Comparison of ENCODE assay signal across 25 cellular contexts in the genomic region with DNA sequence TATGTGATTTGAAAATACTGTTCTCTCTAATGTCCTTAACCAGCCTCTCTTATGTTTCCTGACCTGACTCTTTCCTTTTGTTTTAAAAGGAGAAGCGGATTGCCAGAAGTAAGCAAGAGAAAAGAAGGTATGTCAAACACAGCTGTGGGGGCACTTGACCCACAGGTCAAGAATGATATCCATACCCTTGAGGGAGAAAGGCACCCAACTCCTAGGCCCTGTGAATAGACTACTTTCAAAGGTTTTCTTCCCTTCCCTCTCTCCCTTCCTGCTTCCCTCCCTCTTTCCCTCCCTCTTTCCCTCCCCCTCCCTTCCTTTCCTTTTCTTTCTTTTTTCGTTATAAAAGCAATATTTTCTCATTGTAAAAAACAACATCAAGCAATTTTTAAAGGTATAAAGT.
"Had no signal": no experiment of that assay in that cellular context is flagged by ENCODE, and none has a peak within 500 bp of the region (broad histone marks: within the 10 kb centered on the region; RNA-seq: fewer than 3 reads in every experiment).

No MANE protein-coding gene starts in this region.

- H3K4me2 ChIP-seq: KMS-11, SK-N-SH had no signal

- H3K9ac ChIP-seq: KMS-11, SK-N-SH had no signal

- DNase-seq: Kasumi-1, MV-4-11, NCI-H1048, NCI-H1105, NCI-H1417 treated with DMSO at 0.1 percent for 48 hours, NCI-H146, NCI-H1694 treated with DMSO at 0.1 percent for 48 hours, NCI-H1930, NCI-H2081 treated with DMSO at 0.1 percent for 48 hours, NCI-H2171, NCI-H226, NCI-H446, NCI-H510A, NCI-H524 treated with DMSO at 0.1 percent for 48 hours, NCI-H69, NCI-H774, PC-3, SHP77, SK-N-SH, SW 1271 had no signal

- H3K36me3 Mint-ChIP-seq: IgD-negative memory B cell had no signal

- FAIRE-seq: K562 had no signal

- H3K4me1 Mint-ChIP-seq: IgD-negative memory B cell had no signal

- H3K4me3 Mint-ChIP-seq: IgD-negative memory B cell had no signal

- H3K27ac ChIP-seq: KMS-11, RWPE1 had no signal

- H3K9me3 ChIP-seq: SK-N-SH had no signal

- ATAC-seq: K562, Panc1, PC-3 had no signal

- H3K4me3 ChIP-seq: K562 had no signal
